Comparison of ENCODE assay signal across 22 cellular contexts in the genomic region with DNA sequence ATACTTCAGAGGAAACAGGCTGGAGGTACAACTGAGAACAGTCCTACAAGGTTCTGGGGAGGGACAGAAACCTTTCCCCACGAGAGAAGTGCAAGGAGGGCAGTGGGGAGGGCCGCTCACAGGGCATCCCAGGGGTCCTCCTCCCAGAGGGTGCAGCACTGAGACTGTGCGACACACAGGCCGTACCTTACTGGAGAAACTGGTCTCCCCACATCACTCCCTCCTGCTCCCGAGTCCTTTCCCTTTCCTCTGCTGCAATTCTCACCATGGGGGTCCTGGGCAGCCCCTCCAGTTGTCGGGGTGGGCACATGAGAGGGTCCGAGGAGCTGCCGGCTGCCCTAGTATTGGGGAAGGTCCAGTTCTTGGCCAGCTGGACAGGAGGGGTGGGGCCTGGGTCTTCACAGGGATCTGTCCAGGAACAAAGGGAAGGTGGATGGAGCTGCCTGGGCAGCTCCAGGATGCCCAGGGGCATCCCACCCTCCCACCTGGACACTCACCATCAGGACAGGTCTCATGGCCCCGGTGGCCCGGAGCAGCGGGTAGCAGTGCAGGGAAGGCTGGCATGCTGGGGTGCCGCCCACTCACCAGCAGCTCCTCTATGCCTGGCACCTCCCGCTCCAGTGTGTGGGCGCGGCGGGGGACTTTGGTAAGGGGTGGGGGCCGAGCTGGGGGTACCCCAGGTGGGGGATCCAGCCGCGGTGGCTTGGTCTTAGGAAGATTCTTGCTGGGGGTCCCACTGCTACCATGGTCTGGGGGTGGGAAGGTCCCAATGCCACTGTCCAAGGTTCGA.
"Had no signal": no experiment of that assay in that cellular context is flagged by ENCODE, and none has a peak within 500 bp of the region (broad histone marks: within the 10 kb centered on the region; RNA-seq: fewer than 3 reads in every experiment).

No MANE protein-coding gene starts in this region.

- H3K27me3 ChIP-seq: dorsolateral prefrontal cortex, esophagus muscularis mucosa, gastrocnemius medialis, heart right ventricle, left lung, neutrophil, suprapubic skin, tibial artery, upper lobe of left lung, uterus had no signal

- H3K9me3 ChIP-seq: esophagus muscularis mucosa, gastrocnemius medialis, lower lobe of right lung, neutrophil, suprapubic skin, upper lobe of left lung, uterus had no signal

- ATAC-seq: gastrocnemius medialis; left lung; lower lobe of right lung; stimulated activated effector memory CD8-positive, alpha-beta T cell treated with anti-CD3 and anti-CD28 coated beads, Interleukin-12 subunit alpha, Interleukin-12 subunit beta, amount 100 ng/mL, for 72 hours had no signal

- FAIRE-seq: islet of Langerhans had no signal

- H3K4me1 ChIP-seq: esophagus muscularis mucosa, gastrocnemius medialis, lower lobe of right lung, suprapubic skin, tibial artery, upper lobe of left lung, uterus had no signal

- H3K4me3 ChIP-seq: dorsolateral prefrontal cortex, esophagus muscularis mucosa, gastrocnemius medialis, heart right ventricle, left lung, lower lobe of right lung, suprapubic skin, tibial artery, upper lobe of left lung, uterus had no signal

- H3K27ac ChIP-seq: dorsolateral prefrontal cortex, esophagus muscularis mucosa, gastrocnemius medialis, heart right ventricle, left lung, lower lobe of right lung, neutrophil, suprapubic skin, tibial artery, upper lobe of left lung, uterus had no signal

- DNase-seq: cortex of kidney; dorsolateral prefrontal cortex; effector CD8-positive, alpha-beta T cell; gastrocnemius medialis; heart right ventricle; hypothalamus; lower lobe of right lung; midbrain; naive B cell; nephron progenitor cell; stimulated activated CD4-positive, alpha-beta T cell treated with anti-CD3 and anti-CD28 coated beads, Interleukin-4, amount 100 ng/mL, for 1 hour; stimulated activated CD8-positive, alpha-beta memory T cell treated with anti-CD3 and anti-CD28 coated beads, Interleukin-4, amount 100 ng/mL, for 48 hours; stimulated activated naive CD8-positive, alpha-beta T cell treated with anti-CD3 and anti-CD28 coated beads, Interleukin-15, Interleukin-2, amounts not matched to agents 100 U/mL and 50 U/mL, for 24 hours; tibial artery; uterus had no signal

- H3K36me3 ChIP-seq: uterus had no signal
